In genomic region chr7:74181821-74182220, GRCh38 we compare ENCODE assay signal across 26 cellular contexts. TPM values are rescaled to one million over a fixed set of nuclear protein-coding genes. Genes with fewer than 3 reads are reported as not detected.
DNase-seq lines count a peak whose midpoint lies in the region; ATAC-seq, FAIRE-seq and TF ChIP-seq lines count a peak whose summit lies in the region.
"Had no signal": no experiment of that assay in that cellular context is flagged by ENCODE, and none has a peak within 500 bp of the region (broad histone marks: within the 10 kb centered on the region; RNA-seq: fewer than 3 reads in every experiment).

No MANE protein-coding gene starts in this region.

- H3K9me3 ChIP-seq in CD4-positive, alpha-beta T cell (ENCODE audit: control insufficient read depth, low read length) = no peaks in the 10 kb centered on the region
- H3K9me3 ChIP-seq in HCT116 (ENCODE audit: control insufficient read depth in 1 of 2, insufficient read depth in 1 of 2, low read depth in 1 of 2, low read length in 2 of 2) = no peaks in the 10 kb centered on the region
- H3K9me3 ChIP-seq in trophoblast cell (ENCODE audit: insufficient read depth, low read depth, low read length) = no peaks in the 10 kb centered on the region
- H3K9me3 ChIP-seq in mucosa of descending colon = no peaks in the 10 kb centered on the region
- H3K9me3 ChIP-seq: right lobe of liver, SJSA1 had no signal

- no peak overlapping the region for H3K23ac ChIP-seq in trophoblast cell (ENCODE audit: low read length)

- peak overlapping the region; percentile 45 for H3K4me2 ChIP-seq in HCT116 (ENCODE audit: low read length)
- H3K4me2 ChIP-seq in trophoblast cell (ENCODE audit: low read length) = no peak overlapping the region

- H3K36me3 Mint-ChIP-seq in CD4-positive, alpha-beta T cell (ENCODE audit: low read depth) = peaks cover 89% of the 10 kb centered on the region
- H3K36me3 Mint-ChIP-seq in WTC11 = peaks cover 19% of the 10 kb centered on the region

- H3K79me1 ChIP-seq in trophoblast cell (ENCODE audit: low read length) = no peaks in the 10 kb centered on the region

- H3K27me3 ChIP-seq in CD4-positive, alpha-beta T cell (ENCODE audit: control insufficient read depth, insufficient read depth, low read length) = no peaks in the 10 kb centered on the region
- H3K27me3 ChIP-seq in HCT116 (ENCODE audit: insufficient read depth, low read length) (no peaks in the 10 kb centered on the region), trophoblast cell (ENCODE audit: insufficient read depth, low read length) (no peaks in the 10 kb centered on the region)
- H3K27me3 ChIP-seq: dorsolateral prefrontal cortex, right lobe of liver, SJSA1 had no signal

- H3K4me1 ChIP-seq in HCT116 (ENCODE audit: control insufficient read depth in 1 of 2, insufficient read depth in 2 of 2, low read length in 2 of 2) = peaks cover 60 to 81% of the 10 kb centered on the region in 2 experiments
- H3K4me1 ChIP-seq in trophoblast cell (ENCODE audit: control insufficient read depth in 1 of 2, insufficient read depth in 2 of 2, low read length in 2 of 2) = peaks cover 4 to 11% of the 10 kb centered on the region in 2 experiments
- H3K4me1 ChIP-seq in mucosa of descending colon (ENCODE audit: low read depth) = peaks cover 89% of the 10 kb centered on the region

- BruUV-seq in HCT116 (replicated peaks; lab: Mats Ljungman, UMichigan) = no TSS peak

- FAIRE-seq in RCC 7860 (lab: Jason Lieb, UNC) = no peak
- FAIRE-seq: GM18507, HTR-8/SVneo had no signal

- no peak for DNase-seq in CD4-positive, alpha-beta T cell
- DNase-seq in HCT116 (ENCODE audit: low read depth, low spot score) = no peak
- no peak for DNase-seq in WTC11 (ENCODE audit: low spot score)
- peak; percentile 82 to 92 for DNase-seq in trophoblast cell
- DNase-seq in RCC 7860 (ENCODE audit: low spot score) = no peak
- no peak for DNase-seq in mucosa of descending colon
- DNase-seq: activated CD4-positive, alpha-beta T cell treated with anti-CD3 and anti-CD28 coated beads, Interleukin-2, amount 10 ng/mL, durations not matched to agents 7 days and 5 days; activated CD8-positive, alpha-beta memory T cell treated with anti-CD3 and anti-CD28 coated beads, Interleukin-2, amount 50 U/mL, for 4 hours; activated gamma-delta T cell treated with Interleukin-2 at 50 U/mL for 16 hours; aorta; central memory CD4-positive, alpha-beta T cell; DMS 273 treated with DMSO at 0.1 percent for 48 hours; dorsolateral prefrontal cortex; head of caudate nucleus; NCI-H1048; NCI-H187 treated with DMSO at 0.1 percent for 48 hours; PC-3; stimulated activated CD8-positive, alpha-beta memory T cell treated with anti-CD3 and anti-CD28 coated beads, Interleukin-4, amount 100 ng/mL, for 48 hours had no signal

- H3K27ac Mint-ChIP-seq in CD4-positive, alpha-beta T cell = no peak overlapping the region
- H3K27ac Mint-ChIP-seq in WTC11 = peak overlapping the region; percentile 82
- H3K27ac Mint-ChIP-seq: activated CD4-positive, alpha-beta T cell treated with anti-CD3 and anti-CD28 coated beads, Interleukin-2, amount 10 ng/mL, durations not matched to agents 7 days and 5 days had no signal

- no peak overlapping the region for H2BK5ac ChIP-seq in trophoblast cell (ENCODE audit: low read depth, low read length, poor library complexity)

- H3K9ac ChIP-seq in HCT116 (ENCODE audit: low read length) (no peak overlapping the region), trophoblast cell (ENCODE audit: low read length) (no peak overlapping the region)
- H3K9ac ChIP-seq: parathyroid adenoma had no signal

- peaks cover 97% of the 10 kb centered on the region for H3K4me1 Mint-ChIP-seq in CD4-positive, alpha-beta T cell (ENCODE audit: low read depth)
- peaks cover 58% of the 10 kb centered on the region for H3K4me1 Mint-ChIP-seq in WTC11

- H4K12ac ChIP-seq in trophoblast cell (ENCODE audit: low read depth, low read length) = no peak overlapping the region

- H3K18ac ChIP-seq in trophoblast cell (ENCODE audit: low read length) = no peak overlapping the region

- H4K91ac ChIP-seq in trophoblast cell (ENCODE audit: low read depth, low read length) = no peak overlapping the region

- H3K9me2 ChIP-seq in HCT116 (ENCODE audit: insufficient read depth) = no peaks in the 10 kb centered on the region

- H3K79me2 ChIP-seq in HCT116 (ENCODE audit: insufficient read depth, low read length) = peaks cover 100% of the 10 kb centered on the region
- peaks cover 41% of the 10 kb centered on the region for H3K79me2 ChIP-seq in trophoblast cell (ENCODE audit: control insufficient read depth, insufficient read depth, low read length, poor library complexity)

- no peak overlapping the region for H3K4me3 ChIP-seq in HCT116 (replicated peaks in 1 of 2; ENCODE audit: low read depth in 1 of 2, low read length in 2 of 2)
- H3K4me3 ChIP-seq in trophoblast cell (ENCODE audit: low read depth, low read length) = no peak overlapping the region
- H3K4me3 ChIP-seq in mucosa of descending colon = no peak overlapping the region
- H3K4me3 ChIP-seq: dorsolateral prefrontal cortex, right lobe of liver, SJSA1 had no signal

- H4K20me1 ChIP-seq in HCT116 (ENCODE audit: insufficient read depth) = peaks cover 76% of the 10 kb centered on the region; the same call in 1 of the 2 replicates

- no CpG with 5 or more reads among the region's 5 CpGs for whole genome bisulfite sequencing in trophoblast cell (ENCODE audit: extremely low coverage, insufficient coverage, insufficient read length)

- H4K8ac ChIP-seq in trophoblast cell (ENCODE audit: low read depth, low read length) = no peak overlapping the region

- RAD21 ChIA-PET in HCT116 (lab: Charles Lee; ENCODE audit: low non-redundant PET in 1 of 2, low total read pairs in 2 of 2, uncharacterized antibody in 2 of 2, unreplicated experiment in 2 of 2) = no interaction called here

- no peak overlapping the region for H2BK12ac ChIP-seq in trophoblast cell (ENCODE audit: low read length)

- intact Hi-C loops in CD4-positive, alpha-beta T cell (cut with DNase I, micrococcal nuclease) = loop anchor here (5.0 kb wide), 1 partner anchor 115 kb away; no protein-coding TSS in a partner anchor
- intact Hi-C loops in HCT116 (cut with micrococcal nuclease) (loop anchor here (2.0 kb wide), 1 partner anchor 113 kb away; no protein-coding TSS in a partner anchor), mucosa of descending colon (cut with DNase I, micrococcal nuclease) (loop anchor here in 1 of 2 donors (10.0 kb wide), 1 partner anchor 117 kb away; no protein-coding TSS in a partner anchor)

- H3K14ac ChIP-seq in trophoblast cell (ENCODE audit: low read length) = no peak overlapping the region

- H2AFZ ChIP-seq in HCT116 (ENCODE audit: low read depth, low read length, poor library complexity, severe bottlenecking) (no peak overlapping the region), trophoblast cell (ENCODE audit: insufficient read depth, low read length, poor library complexity) (no peak overlapping the region)
- H2AFZ ChIP-seq: parathyroid adenoma had no signal

- TF ChIP-seq RAD21 in HCT116 (IDR thresholded peaks at IDR 0.05; ENCODE audit: low read depth) = no peak

- no peaks in the 10 kb centered on the region for H3K27me3 Mint-ChIP-seq in CD4-positive, alpha-beta T cell
- H3K27me3 Mint-ChIP-seq in WTC11 (ENCODE audit: low read depth) = no peaks in the 10 kb centered on the region
- H3K27me3 Mint-ChIP-seq: activated CD4-positive, alpha-beta T cell treated with anti-CD3 and anti-CD28 coated beads, Interleukin-2, amount 10 ng/mL, durations not matched to agents 7 days and 5 days had no signal

- H2AK5ac ChIP-seq in trophoblast cell (ENCODE audit: low read length) = no peak overlapping the region

- H3K36me3 ChIP-seq in HCT116 (ENCODE audit: control insufficient read depth in 1 of 2, insufficient read depth in 2 of 2, low read length in 2 of 2) = peaks cover 2 to 42% of the 10 kb centered on the region in 2 experiments; a peak in 1 of 4 replicates
- peaks cover 18 to 34% of the 10 kb centered on the region in 2 experiments for H3K36me3 ChIP-seq in trophoblast cell (ENCODE audit: control insufficient read depth in 1 of 2, insufficient read depth in 2 of 2, low read length in 2 of 2)
- no peaks in the 10 kb centered on the region for H3K36me3 ChIP-seq in mucosa of descending colon (ENCODE audit: low read depth)

- H2BK120ac ChIP-seq in trophoblast cell (ENCODE audit: insufficient read depth, low read length, poor library complexity) = no peak overlapping the region

- ATAC-seq in CD4-positive, alpha-beta T cell (ENCODE audit: poor library complexity) = no peak
- peak; percentile 21; the same call in 1 of the 2 replicates for ATAC-seq in HCT116
- no peak for ATAC-seq in WTC11
- no peak for ATAC-seq in mucosa of descending colon
- ATAC-seq in GM21447 (IDR thresholded peaks at IDR 0.05; ENCODE audit: unreplicated experiment) = no peak
- ATAC-seq: PC-3 had no signal

- no peak for TF ChIP-seq CTCF in CD4-positive, alpha-beta T cell (IDR thresholded peaks at IDR 0.05)
- TF ChIP-seq CTCF in HCT116 (IDR thresholded peaks at IDR 0.05 in 2 of 3, conservative IDR thresholded peaks at IDR 0.05 in 1 of 3; ENCODE audit: borderline replicate concordance in 1 of 3, insufficient read depth in 1 of 3, low read depth in 2 of 3, low read length in 2 of 3) (no peak), WTC11 (IDR thresholded peaks at IDR 0.05) (no peak), mucosa of descending colon (IDR thresholded peaks at IDR 0.05) (no peak)

- no peaks in the 10 kb centered on the region for H3K9me3 Mint-ChIP-seq in CD4-positive, alpha-beta T cell
- no peaks in the 10 kb centered on the region for H3K9me3 Mint-ChIP-seq in WTC11
- H3K9me3 Mint-ChIP-seq: activated CD4-positive, alpha-beta T cell treated with anti-CD3 and anti-CD28 coated beads, Interleukin-2, amount 10 ng/mL, durations not matched to agents 7 days and 5 days; nephron had no signal

- CTCF ChIA-PET in CD4-positive, alpha-beta T cell (lab: Charles Lee) = interaction anchor here (2.0 kb wide), 1 partner anchor 25 kb away, joined by 8 read pairs; no protein-coding TSS in a partner anchor
- CTCF ChIA-PET in HCT116 (lab: Charles Lee) (interaction anchor here (1.1 kb wide), 1 partner anchor 114 kb away, joined by 3 read pairs; no protein-coding TSS in a partner anchor), WTC11 (lab: Charles Lee) (interaction anchor here (1.0 to 3.6 kb wide), 4 partner anchors 25 to 155 kb away, joined by 4 to 22 read pairs (median 8); no protein-coding TSS in a partner anchor)

- H3K27ac ChIP-seq in CD4-positive, alpha-beta T cell (ENCODE audit: low read depth, low read length) = no peak overlapping the region
- peak overlapping the region; percentile 29 for H3K27ac ChIP-seq in HCT116 (ENCODE audit: low read depth, low read length)
- H3K27ac ChIP-seq in trophoblast cell (ENCODE audit: low read depth, low read length) = no peak overlapping the region
- H3K27ac ChIP-seq: parathyroid adenoma, SJSA1 had no signal

- H3K4ac ChIP-seq in trophoblast cell (ENCODE audit: low read depth, low read length) = peak overlapping the region; percentile 5

- no peak for TF ChIP-seq POLR2A in HCT116 (IDR thresholded peaks at IDR 0.05; ENCODE audit: borderline replicate concordance, extremely low read depth, insufficient read depth, insufficient read length)

- peak overlapping the region; percentile 25 for H3K4me3 Mint-ChIP-seq in CD4-positive, alpha-beta T cell
- H3K4me3 Mint-ChIP-seq in WTC11 = no peak overlapping the region
- H3K4me3 Mint-ChIP-seq: activated CD4-positive, alpha-beta T cell treated with anti-CD3 and anti-CD28 coated beads, Interleukin-2, amount 10 ng/mL, durations not matched to agents 7 days and 5 days; nephron had no signal

- POLR2A ChIA-PET in CD4-positive, alpha-beta T cell (lab: Charles Lee) = no interaction called here
- POLR2A ChIA-PET in HCT116 (lab: Charles Lee) = no interaction called here
- POLR2A ChIA-PET in WTC11 (lab: Charles Lee) = interaction anchor here (0.6 to 1.0 kb wide), 2 partner anchors 8 to 16 kb away, joined by 4 to 5 read pairs; partner anchors contain the start of gene EIF4H

RNA-seq across cellular contexts. Expression of gene EIF4H, which starts 7.7 kb away (rescaled TPM):
- total RNA-seq in CD4-positive, alpha-beta T cell = 100 to 1,000 TPM; 311 to 316 TPM
- total RNA-seq in HCT116 (2021; ENCODE audit: unreplicated experiment) (384 TPM), WTC11 (2021) (355 to 373 TPM (median 371 TPM) in 3 replicates), mucosa of descending colon (100 to 1,000 TPM; 231 to 278 (median 274) TPM)
- polyA plus RNA-seq in HCT116 (2012) = 300 and 343 TPM in 2 replicates
- 240 and 241 TPM in 2 replicates for polyA plus RNA-seq in trophoblast cell (2013)

RNA-seq across cellular contexts. Expression of gene LAT2, which starts 28.0 kb away (rescaled TPM):
- 1 to 10 TPM; 1.7 to 2.4 TPM for total RNA-seq in CD4-positive, alpha-beta T cell
- total RNA-seq in HCT116 (2021; ENCODE audit: unreplicated experiment) (9.4 TPM), WTC11 (2021) (0.33 to 0.76 TPM (median 0.41 TPM) in 3 replicates), mucosa of descending colon (1 to 10 TPM; 3.1 to 8.1 (median 6.9) TPM)
- polyA plus RNA-seq in HCT116 (2012) = 19.4 and 22.7 TPM in 2 replicates
- polyA plus RNA-seq in trophoblast cell (2013) = 0.22 and 0.30 TPM in 2 replicates
- total RNA-seq: G401 had no signal

Comparison
In these comparisons a context has a peak if more than half of its experiments do, and no peak if none do; other contexts are left out.
1. DNase-seq: peak in trophoblast cell (2 of 2); none in CD4-positive, alpha-beta T cell (0 of 10), HCT116 (single experiment), WTC11 (single experiment), RCC 7860 (single experiment) and mucosa of descending colon (0 of 3).